9 cellular contexts compared by ENCODE assay signal in the genomic region with DNA sequence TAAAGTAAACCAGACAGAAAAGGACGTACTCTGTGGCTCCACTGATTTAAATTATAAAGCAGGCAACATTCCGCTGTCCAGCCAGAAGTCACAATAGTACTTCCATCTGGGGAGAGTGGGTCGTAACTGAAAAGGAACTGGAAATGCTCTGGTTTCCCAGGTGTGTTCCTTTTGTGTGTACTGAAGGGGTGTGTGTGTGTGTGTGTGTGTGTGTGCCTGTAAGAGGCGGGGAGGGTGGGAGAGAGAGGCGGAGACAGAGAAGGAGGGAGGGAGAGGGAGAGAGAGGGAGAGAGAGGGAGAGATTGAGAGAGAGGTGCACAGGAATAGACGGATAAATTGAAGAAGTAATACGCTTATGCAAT.
A peak's percentile ranks its signal among the peaks of the same experiment; 100 is the strongest.
DNase-seq lines count a peak whose midpoint lies in the region; ATAC-seq, FAIRE-seq and TF ChIP-seq lines count a peak whose summit lies in the region.
"Had no signal": no experiment of that assay in that cellular context is flagged by ENCODE, and none has a peak within 500 bp of the region (broad histone marks: within the 10 kb centered on the region; RNA-seq: fewer than 3 reads in every experiment).

No MANE protein-coding gene starts in this region.

- no peak for TF ChIP-seq RAD21 in H1 (IDR thresholded peaks at IDR 0.05 in 1 of 2, conservative IDR thresholded peaks at IDR 0.05 in 1 of 2; ENCODE audit: low read depth in 2 of 2, low read length in 2 of 2)

- H3K18ac ChIP-seq in H1 (ENCODE audit: extremely low read depth, low read length) = no peak overlapping the region
- H3K18ac ChIP-seq in neuronal stem cell (ENCODE audit: low read length) = no peak overlapping the region

- H2AK5ac ChIP-seq in H1 (ENCODE audit: low read depth, low read length) (no peak overlapping the region), neuronal stem cell (ENCODE audit: low read depth, low read length) (no peak overlapping the region)

- H2BK12ac ChIP-seq in H1 (ENCODE audit: low read depth, low read length) (no peak overlapping the region; the same call in 1 of the 2 replicates), neuronal stem cell (ENCODE audit: low read length) (no peak overlapping the region)

- H3K4me1 ChIP-seq in H1 (replicated peaks in 1 of 4; ENCODE audit: control insufficient read depth in 3 of 4, insufficient read depth in 4 of 4, low read length in 3 of 4) (no peaks in the 10 kb centered on the region), neuronal stem cell (ENCODE audit: control insufficient read depth in 2 of 2, insufficient read depth in 1 of 2, low read depth in 1 of 2, low read length in 2 of 2) (peaks cover 0 to 2% of the 10 kb centered on the region in 2 donors)

- peaks cover 5% of the 10 kb centered on the region; the same call in 1 of the 2 replicates for H3K23me2 ChIP-seq in H1 (ENCODE audit: low read depth, low read length)

- ATAC-seq in GM21515 (IDR thresholded peaks at IDR 0.05; ENCODE audit: unreplicated experiment) = no peak

- H3K4me3 ChIP-seq in H1 (ENCODE audit: extremely low read depth in 1 of 4, insufficient read depth in 2 of 4, low read depth in 3 of 4, low read length in 4 of 4) (peak overlapping the region; percentile 76 to 94 (median 85)), neuronal stem cell (ENCODE audit: low read length in 2 of 2) (peak overlapping the region; percentile 42 to 88)

- H2AFZ ChIP-seq in H1 (ENCODE audit: low read length) = peak overlapping the region; percentile 93
- H2AFZ ChIP-seq in neuronal stem cell (ENCODE audit: low read length) = peak overlapping the region; percentile 58

- H2BK120ac ChIP-seq in H1 (replicated peaks; ENCODE audit: low read depth, low read length) = no peak overlapping the region
- no peak overlapping the region for H2BK120ac ChIP-seq in neuronal stem cell (ENCODE audit: low read depth, low read length)

- H3K4ac ChIP-seq in H1 (replicated peaks; ENCODE audit: insufficient read length, low read depth, low read length) (no peak overlapping the region), neuronal stem cell (ENCODE audit: low read length) (no peak overlapping the region)

- H4K91ac ChIP-seq in H1 (replicated peaks; ENCODE audit: insufficient read length, low read length) (no peak overlapping the region), neuronal stem cell (ENCODE audit: low read depth, low read length, poor library complexity) (no peak overlapping the region)

- no peak for TF ChIP-seq POLR2A in H1 (IDR thresholded peaks at IDR 0.05; ENCODE audit: control extremely low read depth in 1 of 2, low read depth in 2 of 2, low read length in 2 of 2)

- H3K56ac ChIP-seq in H1 (replicated peaks; ENCODE audit: insufficient read length, low read depth, low read length) = no peak overlapping the region

- no peaks in the 10 kb centered on the region for H3K27me3 ChIP-seq in H1 (replicated peaks in 1 of 4; ENCODE audit: control insufficient read depth in 3 of 4, extremely low read depth in 1 of 4, insufficient read depth in 3 of 4, low read length in 3 of 4)
- H3K27me3 ChIP-seq in neuronal stem cell (ENCODE audit: control insufficient read depth in 3 of 3, insufficient read depth in 3 of 3, low read depth in 1 of 3, low read length in 3 of 3) = no peaks in the 10 kb centered on the region

- no peak for TF ChIP-seq CTCF in H1 (IDR thresholded peaks at IDR 0.05; ENCODE audit: control extremely low read depth in 1 of 3, insufficient read depth in 1 of 3, low read depth in 1 of 3, low read length in 3 of 3)

- H3K36me3 ChIP-seq in H1 (ENCODE audit: control insufficient read depth in 2 of 4, insufficient read depth in 4 of 4, low read length in 3 of 4) = no peaks in the 10 kb centered on the region
- no peaks in the 10 kb centered on the region for H3K36me3 ChIP-seq in neuronal stem cell (replicated peaks in 1 of 2; ENCODE audit: control insufficient read depth in 2 of 2, insufficient read depth in 2 of 2, low read length in 2 of 2)

- no peak overlapping the region for H2BK15ac ChIP-seq in H1 (ENCODE audit: low read length)
- H2BK15ac ChIP-seq in neuronal stem cell (ENCODE audit: low read length) = no peak overlapping the region

- no peak overlapping the region for H2BK20ac ChIP-seq in H1 (ENCODE audit: low read length)

- no peak for FAIRE-seq in H1 (lab: Jason Lieb, UNC)

- H3K9me3 ChIP-seq in H1 (ENCODE audit: insufficient read depth in 2 of 2, low read depth in 1 of 2, low read length in 1 of 2) = peaks cover 0 to 15% of the 10 kb centered on the region in 2 experiments; a peak in 1 of 4 replicates
- no peaks in the 10 kb centered on the region for H3K9me3 ChIP-seq in neuronal stem cell (replicated peaks in 1 of 2; ENCODE audit: control insufficient read depth in 2 of 2, insufficient read depth in 1 of 2, low read depth in 1 of 2, low read length in 2 of 2)

- H3K27ac ChIP-seq in H1 (ENCODE audit: low read depth, low read length) (no peak overlapping the region), neuronal stem cell (replicated peaks; ENCODE audit: low read length) (no peak overlapping the region)

- DNase-seq in NCI-H146 (lab: John Stamatoyannopoulos, UW) (peak; percentile 24), NCI-H146 treated with DMSO at 0.1 percent for 48 hours (lab: John Stamatoyannopoulos, UW; ENCODE audit: unreplicated experiment) (no peak), NCI-H82 (lab: John Stamatoyannopoulos, UW) (peak; percentile 68), H1 (ENCODE audit: low read depth in 1 of 2, low spot score in 2 of 2) (no peak), neuronal stem cell (ENCODE audit: low spot score) (peak; percentile 9), superior temporal gyrus (ENCODE audit: extremely low spot score) (no peak), posterior vena cava (ENCODE audit: low spot score) (no peak)
- DNase-seq: activated gamma-delta T cell treated with Interleukin-2 at 50 U/mL for 16 hours had no signal

- H4K20me1 ChIP-seq in H1 (replicated peaks in 1 of 2; ENCODE audit: control insufficient read depth in 1 of 2, insufficient read depth in 2 of 2, low read length in 2 of 2) = no peaks in the 10 kb centered on the region

- WGBS in H1 (ENCODE audit: extremely low coverage in 1 of 2, insufficient coverage in 1 of 2, insufficient read length in 1 of 2, insufficient replicate concordance in 2 of 2, low coverage in 1 of 2, low lambda C conversion rate in 2 of 2, missing lambda C conversion rate in 1 of 2), 2 experiments = 3% methylated on average over 7 of the region's 7 CpGs; no CpG with 5 or more reads in 1 of the 2 experiments
- no CpG with 5 or more reads among the region's 7 CpGs for WGBS in neuronal stem cell (ENCODE audit: extremely low coverage in 2 of 2, insufficient read length in 2 of 2, insufficient replicate concordance in 1 of 2), 2 donors

- CTCF ChIA-PET in H1 (lab: Charles Lee; ENCODE audit: partially characterized antibody) = no interaction called here

- H3K23ac ChIP-seq in H1 (ENCODE audit: insufficient read length) (no peak overlapping the region), neuronal stem cell (ENCODE audit: low read depth, low read length, poor library complexity) (no peak overlapping the region)

- H2BK5ac ChIP-seq in H1 (ENCODE audit: low read depth, low read length) = peak overlapping the region; percentile 27; the same call in 1 of the 2 replicates
- H2BK5ac ChIP-seq in neuronal stem cell (ENCODE audit: low read length) = no peak overlapping the region

- H4K5ac ChIP-seq in H1 (ENCODE audit: insufficient read length, low read depth, low read length) = no peak overlapping the region

- POLR2A ChIA-PET in H1 (lab: Charles Lee; ENCODE audit: partially characterized antibody) = no interaction called here

- intact Hi-C loops in posterior vena cava (cut with DNase I) = no loop called here

- H4K8ac ChIP-seq in H1 (ENCODE audit: extremely low read depth, insufficient read depth, low read length) (no peak overlapping the region), neuronal stem cell (ENCODE audit: low read depth, low read length) (no peak overlapping the region)

- H3K14ac ChIP-seq in H1 (ENCODE audit: insufficient read length) (no peak overlapping the region), neuronal stem cell (ENCODE audit: low read length) (no peak overlapping the region)

- TF ChIP-seq EP300 in H1 (IDR thresholded peaks at IDR 0.05; ENCODE audit: borderline replicate concordance in 1 of 2, low read depth in 2 of 2, low read length in 2 of 2) = no peak

- H3K9ac ChIP-seq in H1 (replicated peaks in 1 of 4; ENCODE audit: extremely low read depth in 1 of 4, low read depth in 3 of 4, low read length in 3 of 4) = peak overlapping the region in 2 of 4 experiments; percentile 39 to 41; a peak in 2 of 7 replicates
- peak overlapping the region; percentile 38 for H3K9ac ChIP-seq in neuronal stem cell (ENCODE audit: low read depth, low read length, poor library complexity)

- no peaks in the 10 kb centered on the region for H3K79me2 ChIP-seq in H1 (ENCODE audit: control insufficient read depth in 1 of 2, insufficient read depth in 2 of 2, low read length in 2 of 2)

- H3K79me1 ChIP-seq in H1 (ENCODE audit: low read depth, low read length) (no peaks in the 10 kb centered on the region), neuronal stem cell (ENCODE audit: low read depth, low read length) (no peaks in the 10 kb centered on the region)

- peak overlapping the region; percentile 40 to 66 for H3K4me2 ChIP-seq in H1 (ENCODE audit: insufficient read depth in 1 of 2, low read depth in 2 of 2, low read length in 2 of 2)
- H3K4me2 ChIP-seq in neuronal stem cell (ENCODE audit: insufficient read depth, low read length, poor library complexity, severe bottlenecking) = peak overlapping the region; percentile 50

TF ChIP-seq in H1, 55 proteins besides CTCF, POLR2A, EP300 and RAD21 (continues in another document):
- no peak for TF ChIP-seq CBX5 (IDR thresholded peaks at IDR 0.05; ENCODE audit: low read depth, low read length)
- no peak for TF ChIP-seq CREB1 (IDR thresholded peaks at IDR 0.05)
- no peak for TF ChIP-seq CHD1 (IDR thresholded peaks at IDR 0.05; ENCODE audit: low read depth, low read length)
- TF ChIP-seq, protein P1, sequence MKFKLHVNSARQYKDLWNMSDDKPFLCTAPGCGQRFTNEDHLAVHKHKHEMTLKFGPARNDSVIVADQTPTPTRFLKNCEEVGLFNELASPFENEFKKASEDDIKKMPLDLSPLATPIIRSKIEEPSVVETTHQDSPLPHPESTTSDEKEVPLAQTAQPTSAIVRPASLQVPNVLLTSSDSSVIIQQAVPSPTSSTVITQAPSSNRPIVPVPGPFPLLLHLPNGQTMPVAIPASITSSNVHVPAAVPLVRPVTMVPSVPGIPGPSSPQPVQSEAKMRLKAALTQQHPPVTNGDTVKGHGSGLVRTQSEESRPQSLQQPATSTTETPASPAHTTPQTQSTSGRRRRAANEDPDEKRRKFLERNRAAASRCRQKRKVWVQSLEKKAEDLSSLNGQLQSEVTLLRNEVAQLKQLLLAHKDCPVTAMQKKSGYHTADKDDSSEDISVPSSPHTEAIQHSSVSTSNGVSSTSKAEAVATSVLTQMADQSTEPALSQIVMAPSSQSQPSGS (IDR thresholded peaks at IDR 0.05; ENCODE audit: low read length) = no peak
- no peak for TF ChIP-seq PHF8 (conservative IDR thresholded peaks at IDR 0.05; ENCODE audit: low read depth, low read length)

Comparison
In these comparisons a context has a peak if more than half of its experiments do, and no peak if none do; other contexts are left out.
1. DNase-seq: peak in NCI-H146 (single experiment), NCI-H82 (single experiment) and neuronal stem cell (single experiment); none in NCI-H146 treated with DMSO at 0.1 percent for 48 hours (single experiment), H1 (0 of 2), superior temporal gyrus (single experiment) and posterior vena cava (single experiment).